21 cellular contexts compared by ENCODE assay signal in the genomic region with DNA sequence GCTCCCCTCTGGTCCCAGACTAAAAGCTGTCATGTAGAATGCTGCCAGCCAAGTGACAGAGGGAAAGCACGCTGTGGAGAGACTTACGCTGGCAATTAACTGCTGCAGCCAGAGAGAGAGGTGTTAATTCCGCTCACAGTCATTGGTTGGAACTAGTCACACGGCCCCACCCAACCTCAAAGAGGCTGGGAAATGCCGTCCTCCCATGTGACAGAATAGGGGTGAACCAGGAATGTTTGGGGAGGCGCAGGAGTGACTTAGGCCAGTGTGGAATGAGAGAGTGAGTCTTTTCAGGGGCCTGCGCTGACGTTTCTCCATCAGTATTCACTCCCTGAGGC.
"Had no signal": no experiment of that assay in that cellular context is flagged by ENCODE, and none has a peak within 500 bp of the region (broad histone marks: within the 10 kb centered on the region; RNA-seq: fewer than 3 reads in every experiment).

No MANE protein-coding gene starts in this region.

- H3K27me3 Mint-ChIP-seq: activated naive CD8-positive, alpha-beta T cell; activated T-cell treated with anti-CD3 and anti-CD28 coated beads, Interleukin-2, amount 50 U/mL, for 24 hours had no signal

- DNase-seq: activated CD4-positive, alpha-beta T cell treated with anti-CD3 and anti-CD28 coated beads, Interleukin-2, amount 50 U/mL, for 48 hours; activated gamma-delta T cell; activated T-cell treated with anti-CD3 and anti-CD28 coated beads, Interleukin-2, amount 50 U/mL, for 24 hours; amniotic stem cell; brain microvascular endothelial cell; effector memory CD8-positive, alpha-beta T cell; foreskin melanocyte; heart right ventricle; mammary epithelial cell; natural killer cell; nucleus accumbens; right cardiac atrium; stimulated activated naive CD8-positive, alpha-beta T cell treated with anti-CD3 and anti-CD28 coated beads, Interleukin-15, amount 100 ng/mL, for 72 hours; T-helper 1 cell; T1000 had no signal

- H3K4me3 Mint-ChIP-seq: activated naive CD8-positive, alpha-beta T cell; activated T-cell treated with anti-CD3 and anti-CD28 coated beads, Interleukin-2, amount 50 U/mL, for 24 hours; effector memory CD8-positive, alpha-beta T cell; natural killer cell; stimulated activated naive CD8-positive, alpha-beta T cell treated with anti-CD3 and anti-CD28 coated beads, Interleukin-15, amount 100 ng/mL, for 72 hours had no signal

- H3K27ac Mint-ChIP-seq: activated naive CD8-positive, alpha-beta T cell; activated T-cell treated with anti-CD3 and anti-CD28 coated beads, Interleukin-2, amount 50 U/mL, for 24 hours; natural killer cell had no signal

- FAIRE-seq: islet of Langerhans had no signal

- ATAC-seq: effector memory CD8-positive, alpha-beta T cell; heart right ventricle; natural killer cell; right cardiac atrium; SK-N-SH treated with all-trans-retinoic acid at 6 μM for 48 hours; stimulated activated naive CD8-positive, alpha-beta T cell treated with anti-CD3 and anti-CD28 coated beads, Interleukin-15, amount 100 ng/mL, for 72 hours had no signal

- H3K9me3 ChIP-seq: heart right ventricle, prostate gland, thoracic aorta had no signal

- H3K4me2 ChIP-seq: smooth muscle cell had no signal

- H3K4me3 ChIP-seq: heart right ventricle, prostate gland, smooth muscle cell, thoracic aorta had no signal

- H3K9me3 Mint-ChIP-seq: activated T-cell treated with anti-CD3 and anti-CD28 coated beads, Interleukin-2, amount 50 U/mL, for 24 hours; effector memory CD8-positive, alpha-beta T cell; natural killer cell; stimulated activated naive CD8-positive, alpha-beta T cell treated with anti-CD3 and anti-CD28 coated beads, Interleukin-15, amount 100 ng/mL, for 72 hours had no signal

- H3K36me3 ChIP-seq: prostate gland, thoracic aorta had no signal

- H3K36me3 Mint-ChIP-seq: natural killer cell had no signal

- H3K27me3 ChIP-seq: brain microvascular endothelial cell, heart right ventricle had no signal

- H3K27ac ChIP-seq: brain microvascular endothelial cell, heart right ventricle, prostate gland had no signal
